13 cellular contexts compared by ENCODE assay signal in genomic region chr17:30534298-30534697, GRCh38. TPM values are rescaled to one million over a fixed set of nuclear protein-coding genes. Genes with fewer than 3 reads are reported as not detected.
DNase-seq lines count a peak whose midpoint lies in the region; ATAC-seq and TF ChIP-seq lines count a peak whose summit lies in the region.
"Had no signal": no experiment of that assay in that cellular context is flagged by ENCODE, and none has a peak within 500 bp of the region (broad histone marks: within the 10 kb centered on the region; RNA-seq: fewer than 3 reads in every experiment).

No MANE protein-coding gene starts in this region.

- no TSS peak for BruUV-seq in IMR-90 (replicated peaks; lab: Mats Ljungman, UMichigan)

- peaks cover 7% of the 10 kb centered on the region for H3K4me1 ChIP-seq in IMR-90 (ENCODE audit: control insufficient read depth, insufficient read depth, low read length)
- no peaks in the 10 kb centered on the region for H3K4me1 ChIP-seq in neuronal stem cell (ENCODE audit: control insufficient read depth in 2 of 2, insufficient read depth in 1 of 2, low read depth in 1 of 2, low read length in 2 of 2)
- H3K4me1 ChIP-seq: HAP-1 had no signal

- H3K9ac ChIP-seq in IMR-90 (ENCODE audit: low read depth, low read length): no peak overlapping the region
- peak overlapping the region; percentile 12 for H3K9ac ChIP-seq in neuronal stem cell (ENCODE audit: low read depth, low read length, poor library complexity)

- H2BK20ac ChIP-seq in IMR-90 (ENCODE audit: low read depth, low read length): no peak overlapping the region

- H3K36me3 ChIP-seq in IMR-90 (ENCODE audit: control insufficient read depth, insufficient read depth, low read length): no peaks in the 10 kb centered on the region
- no peaks in the 10 kb centered on the region for H3K36me3 ChIP-seq in neuronal stem cell (replicated peaks in 1 of 2; ENCODE audit: control insufficient read depth in 2 of 2, insufficient read depth in 2 of 2, low read length in 2 of 2)
- H3K36me3 ChIP-seq: HAP-1 had no signal

- ATAC-seq in Right ventricle myocardium superior (ENCODE audit: poor library complexity) (peak; percentile 72), left cardiac atrium (no peak), IMR-90 (ENCODE audit: low read depth) (no peak)
- ATAC-seq: CD8-positive, alpha-beta T cell had no signal

- peaks cover 11% of the 10 kb centered on the region for H3K9me1 ChIP-seq in IMR-90 (ENCODE audit: insufficient read depth, low read length)

- no peak overlapping the region for H2AK9ac ChIP-seq in IMR-90 (replicated peaks; ENCODE audit: low read depth, low read length, poor library complexity)

- no peaks in the 10 kb centered on the region for H4K20me1 ChIP-seq in IMR-90 (ENCODE audit: insufficient read depth, low read length)

- H3K14ac ChIP-seq in IMR-90 (replicated peaks; ENCODE audit: low read depth, low read length) (0 out of 2 replicates have a peak overlapping the region, but pooled peaks have one; percentile 40), neuronal stem cell (ENCODE audit: low read length) (no peak overlapping the region)

- TF ChIP-seq CTCF in IMR-90 (conservative IDR thresholded peaks at IDR 0.05; ENCODE audit: low read depth, low read length): no peak

- no peak overlapping the region for H3K4me2 ChIP-seq in IMR-90 (ENCODE audit: low read depth, low read length)
- no peak overlapping the region for H3K4me2 ChIP-seq in neuronal stem cell (ENCODE audit: insufficient read depth, low read length, poor library complexity, severe bottlenecking)

- H3K27me3 ChIP-seq in IMR-90 (ENCODE audit: control insufficient read depth, insufficient read depth, low read length) (no peaks in the 10 kb centered on the region), neuronal stem cell (ENCODE audit: control insufficient read depth in 3 of 3, insufficient read depth in 3 of 3, low read depth in 1 of 3, low read length in 3 of 3) (no peaks in the 10 kb centered on the region)

- H4K5ac ChIP-seq in IMR-90 (ENCODE audit: low read depth, low read length): no peak overlapping the region

- H2AK5ac ChIP-seq in IMR-90 (ENCODE audit: low read depth, low read length): no peak overlapping the region
- H2AK5ac ChIP-seq in neuronal stem cell (ENCODE audit: low read depth, low read length): no peak overlapping the region

- H2AFZ ChIP-seq in IMR-90 (replicated peaks; ENCODE audit: low read length, poor library complexity) (no peak overlapping the region), neuronal stem cell (ENCODE audit: low read length) (no peak overlapping the region)

- intact Hi-C loops in Right ventricle myocardium superior (cut with DNase I): no loop called here
- intact Hi-C loops in left cardiac atrium (cut with DNase I): no loop called here
- intact Hi-C loops in IMR-90 (cut with micrococcal nuclease): loop anchor here (5.0 kb wide), 1 partner anchor 53 kb away; no protein-coding TSS in a partner anchor

- H2BK12ac ChIP-seq in neuronal stem cell (ENCODE audit: low read length): no peak overlapping the region

- no peak for TF ChIP-seq RAD21 in IMR-90 (IDR thresholded peaks at IDR 0.05; ENCODE audit: low read length)

- H3K23ac ChIP-seq in IMR-90 (ENCODE audit: low read depth, low read length) (no peak overlapping the region), neuronal stem cell (ENCODE audit: low read depth, low read length, poor library complexity) (no peak overlapping the region)

- H2BK15ac ChIP-seq in IMR-90 (ENCODE audit: low read depth, low read length) (no peak overlapping the region), neuronal stem cell (ENCODE audit: low read length) (no peak overlapping the region)

- CTCF ChIA-PET in IMR-90 (lab: Yijun Ruan, JAX): no interaction called here

- H4K8ac ChIP-seq in IMR-90 (ENCODE audit: low read depth in 2 of 2, low read length in 2 of 2) (no peak overlapping the region), neuronal stem cell (ENCODE audit: low read depth, low read length) (no peak overlapping the region)

- H3K27ac ChIP-seq in IMR-90 (ENCODE audit: insufficient read depth, low read length): no peak overlapping the region
- H3K27ac ChIP-seq in neuronal stem cell (replicated peaks; ENCODE audit: low read length): no peak overlapping the region

- no peak overlapping the region for H2BK5ac ChIP-seq in IMR-90 (ENCODE audit: low read depth, low read length, poor library complexity, severe bottlenecking)
- no peak overlapping the region for H2BK5ac ChIP-seq in neuronal stem cell (ENCODE audit: low read length)

- in situ Hi-C loops in IMR-90 (cut with MboI; ENCODE audit: low sequenced_read_pairs): no loop called here

- TF ChIP-seq POLR2A in IMR-90 (IDR thresholded peaks at IDR 0.05; ENCODE audit: low read depth, low read length): no peak

- H3K79me1 ChIP-seq in IMR-90 (ENCODE audit: low read depth in 1 of 2, low read length in 2 of 2) (no peaks in the 10 kb centered on the region), neuronal stem cell (ENCODE audit: low read depth, low read length) (no peaks in the 10 kb centered on the region)

- H3K4ac ChIP-seq in IMR-90 (ENCODE audit: low read depth, low read length): no peak overlapping the region
- no peak overlapping the region for H3K4ac ChIP-seq in neuronal stem cell (ENCODE audit: low read length)

- H3K9me3 ChIP-seq in IMR-90 (ENCODE audit: control insufficient read depth, insufficient read depth, low read length) (no peaks in the 10 kb centered on the region), neuronal stem cell (replicated peaks in 1 of 2; ENCODE audit: control insufficient read depth in 2 of 2, insufficient read depth in 1 of 2, low read depth in 1 of 2, low read length in 2 of 2) (peaks cover 0 to 4% of the 10 kb centered on the region in 2 donors)
- H3K9me3 ChIP-seq: HAP-1 had no signal

- H3K18ac ChIP-seq in IMR-90 (ENCODE audit: low read depth, low read length) (no peak overlapping the region), neuronal stem cell (ENCODE audit: low read length) (no peak overlapping the region)

- H4K91ac ChIP-seq in IMR-90 (ENCODE audit: insufficient read depth, low read depth, low read length) (no peak overlapping the region), neuronal stem cell (ENCODE audit: low read depth, low read length, poor library complexity) (peak overlapping the region; percentile 22)

- H3K56ac ChIP-seq in IMR-90 (ENCODE audit: extremely low read depth, insufficient read depth, low read length): no peak overlapping the region

- H2BK120ac ChIP-seq in IMR-90 (ENCODE audit: low read depth, low read length) (no peak overlapping the region), neuronal stem cell (ENCODE audit: low read depth, low read length) (no peak overlapping the region)

- POLR2A ChIA-PET in IMR-90 (lab: Charles Lee; ENCODE audit: unreplicated experiment): no interaction called here

- H3K4me3 ChIP-seq in IMR-90 (ENCODE audit: insufficient read depth, low read depth, low read length) (no peak overlapping the region), neuronal stem cell (ENCODE audit: low read length in 2 of 2) (no peak overlapping the region)
- H3K4me3 ChIP-seq: HAP-1 had no signal

- WGBS in IMR-90 (ENCODE audit: extremely low coverage in 2 of 2, insufficient read length in 1 of 2), 2 experiments: 65% methylated on average over 4 of the region's 12 CpGs; no CpG with 5 or more reads in 1 of the 2 experiments
- no CpG with 5 or more reads among the region's 12 CpGs for WGBS in neuronal stem cell (ENCODE audit: extremely low coverage in 2 of 2, insufficient read length in 2 of 2, insufficient replicate concordance in 1 of 2), 2 donors

- no peak for DNase-seq in Right ventricle myocardium superior
- no peak for DNase-seq in left cardiac atrium
- no peak for DNase-seq in IMR-90
- DNase-seq in NCI-H2227 (lab: John Stamatoyannopoulos, UW; ENCODE audit: unreplicated experiment): peak; percentile 2
- DNase-seq in neuronal stem cell (ENCODE audit: low spot score): no peak
- no peak for DNase-seq in A172 (ENCODE audit: low spot score)
- DNase-seq in stimulated activated CD4-positive, alpha-beta T cell treated with anti-CD3 and anti-CD28 coated beads, Interleukin-1b, Interleukin-23, amount 100 ng/mL, for 48 hours: no peak
- DNase-seq: CD8-positive, alpha-beta T cell; COR-L47; DMS153; DND-41; GDM1 had no signal

- dilution Hi-C loops in IMR-90 (cut with HindIII; ENCODE audit: low sequenced_read_pairs, unreplicated experiment): no loop called here

TF ChIP-seq in IMR-90, 13 proteins besides CTCF, POLR2A, EP300 and RAD21:
- TF ChIP-seq RCOR1 (IDR thresholded peaks at IDR 0.05; ENCODE audit: insufficient replicate concordance, low read length) (no peak), RFX5 (IDR thresholded peaks at IDR 0.05; ENCODE audit: low read depth, low read length) (no peak), MAZ (IDR thresholded peaks at IDR 0.05; ENCODE audit: borderline replicate concordance, low read depth, low read length) (no peak), NFE2L2 (IDR thresholded peaks at IDR 0.05; ENCODE audit: low read depth, low read length) (no peak), MXI1 (IDR thresholded peaks at IDR 0.05; ENCODE audit: borderline replicate concordance, low read depth, low read length) (no peak), MAFK (IDR thresholded peaks at IDR 0.05; ENCODE audit: low read depth, low read length) (no peak), FOS (IDR thresholded peaks at IDR 0.05; ENCODE audit: low read depth, low read length) (no peak), BHLHE40 (IDR thresholded peaks at IDR 0.05; ENCODE audit: low read depth, low read length) (no peak)
- TF ChIP-seq, protein P1, sequence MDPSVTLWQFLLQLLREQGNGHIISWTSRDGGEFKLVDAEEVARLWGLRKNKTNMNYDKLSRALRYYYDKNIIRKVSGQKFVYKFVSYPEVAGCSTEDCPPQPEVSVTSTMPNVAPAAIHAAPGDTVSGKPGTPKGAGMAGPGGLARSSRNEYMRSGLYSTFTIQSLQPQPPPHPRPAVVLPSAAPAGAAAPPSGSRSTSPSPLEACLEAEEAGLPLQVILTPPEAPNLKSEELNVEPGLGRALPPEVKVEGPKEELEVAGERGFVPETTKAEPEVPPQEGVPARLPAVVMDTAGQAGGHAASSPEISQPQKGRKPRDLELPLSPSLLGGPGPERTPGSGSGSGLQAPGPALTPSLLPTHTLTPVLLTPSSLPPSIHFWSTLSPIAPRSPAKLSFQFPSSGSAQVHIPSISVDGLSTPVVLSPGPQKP (IDR thresholded peaks at IDR 0.05; ENCODE audit: borderline replicate concordance, low read depth, low read length): no peak
TF ChIP-seq in IMR-90: peak in this region for 0.

RNA-seq across cellular contexts. Expression of gene GOSR1, which starts 57.1 kb away (rescaled TPM):
- total RNA-seq in Right ventricle myocardium superior (29.7 TPM), left cardiac atrium (10 to 100 TPM; 30.5 to 42.7 TPM), IMR-90 (2012; rRNA removed) (47.5 and 64.7 TPM in 2 replicates)
- polyA plus RNA-seq in IMR-90 (2012; rRNA removed): 14.0 and 21.2 TPM in 2 replicates
- 6.0 and 11.5 TPM in 2 replicates for polyA plus RNA-seq in IMR-90 (2012; cell fraction: cytosol; rRNA removed)
- 10.9 and 39.3 TPM in 2 replicates for polyA plus RNA-seq in IMR-90 (2012; cell fraction: nucleus; rRNA removed; ENCODE audit: low replicate concordance)
- 28.1 TPM for polyA plus RNA-seq in neuronal stem cell (2013, experiment 1 of 2)
- 30.2 TPM for polyA plus RNA-seq in neuronal stem cell (2013, experiment 2 of 2)
- 30.1 and 56.3 TPM in 2 replicates for total RNA-seq in A172 (2014; rRNA removed; shearing (Covaris generic))
